Comparison of ENCODE assay signal across 8 cellular contexts in the genomic region with DNA sequence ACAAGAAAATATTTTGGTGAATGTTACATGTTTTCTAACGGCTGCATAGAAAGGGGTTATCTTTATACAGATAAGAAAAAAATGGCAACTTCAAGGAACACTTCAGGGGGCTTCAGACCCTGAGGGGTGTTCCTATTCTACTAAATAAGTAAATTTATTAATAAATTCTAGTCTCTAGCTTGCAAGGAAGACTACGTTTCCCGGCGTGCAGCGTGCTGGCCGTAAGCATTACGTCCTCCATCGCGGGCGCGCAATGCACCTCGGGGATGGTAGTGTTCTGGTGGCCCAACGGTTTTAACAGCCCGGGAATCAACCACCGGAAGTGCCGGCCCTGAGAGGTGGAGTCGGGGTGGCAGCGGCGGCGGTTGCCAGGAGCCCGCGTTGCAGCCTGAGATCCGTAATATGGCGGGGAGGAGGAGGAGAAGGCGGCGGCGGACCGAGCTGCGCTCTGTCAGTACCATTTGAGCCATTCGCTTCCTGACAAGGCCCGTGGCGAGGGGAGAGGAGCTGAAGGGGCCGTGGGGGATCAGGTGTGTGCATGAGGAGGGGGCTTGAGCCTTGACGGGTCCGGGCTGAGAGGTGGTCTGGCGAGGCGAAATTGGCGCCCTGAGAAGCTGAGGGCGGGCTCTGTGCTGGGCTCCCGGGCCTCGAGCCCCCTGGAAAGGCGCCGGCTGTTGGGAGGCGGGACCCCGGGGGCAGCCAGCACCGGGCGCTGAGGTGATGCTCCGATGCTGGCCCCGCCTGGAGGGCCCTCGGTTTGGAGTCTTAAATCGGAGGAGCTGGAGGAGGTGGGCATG. TPM values are rescaled to one million over a fixed set of nuclear protein-coding genes. Genes with fewer than 3 reads are reported as not detected.
A peak's percentile ranks its signal among the peaks of the same experiment; 100 is the strongest.
DNase-seq lines count a peak whose midpoint lies in the region; ATAC-seq and TF ChIP-seq lines count a peak whose summit lies in the region.

Gene CCP110 (plus strand): TSS at position 384 of the 797 bp plus-strand sequence. CDS start 3,940 bp downstream, outside the sequence.

- H3K36me3 ChIP-seq in BJ (ENCODE audit: control insufficient read depth, insufficient read depth, low read length) = peaks cover 4% of the 10 kb centered on the region

- TF ChIP-seq CTCF in BJ (IDR thresholded peaks at IDR 0.05; ENCODE audit: insufficient read depth, low read depth, low read length) (no peak), coronary artery (IDR thresholded peaks at IDR 0.05) (no peak)

- ATAC-seq in GM19328 (IDR thresholded peaks at IDR 0.05; ENCODE audit: unreplicated experiment) = peak; percentile 66
- ATAC-seq in HG03469 (IDR thresholded peaks at IDR 0.05; ENCODE audit: unreplicated experiment) = peak; percentile 56

- POLR2A ChIA-PET in BJ (lab: Charles Lee) = interaction anchor here (0.5 kb wide), 2 partner anchors 32 to 402 kb away, joined by 3 to 13 read pairs; partner anchors contain the start of gene VPS35L

- peak within 1 kb of the TSS; percentile 94 for H3K27ac Mint-ChIP-seq in activated CD4-positive, alpha-beta T cell treated with anti-CD3 and anti-CD28 coated beads, Interleukin-2, amount 10 ng/mL, durations not matched to agents 24 days and 14 days

- H3K27me3 ChIP-seq in BJ (ENCODE audit: control insufficient read depth, insufficient read depth, low read length) = no peaks in the 10 kb centered on the region
- no peaks in the 10 kb centered on the region for H3K27me3 ChIP-seq in layer of hippocampus (ENCODE audit: control insufficient read depth, insufficient read depth, low read length)

- DNase-seq in BJ (ENCODE audit: low read depth) = peak; percentile 77
- DNase-seq in NCI-H526 treated with DMSO at 0.1 percent for 48 hours (lab: John Stamatoyannopoulos, UW) = peak; percentile 95
- DNase-seq in activated CD4-positive, alpha-beta T cell treated with anti-CD3 and anti-CD28 coated beads, Interleukin-2, amount 10 ng/mL, durations not matched to agents 24 days and 14 days = peak; percentile 98
- peak; percentile 97 for DNase-seq in coronary artery (ENCODE audit: low spot score)
- peak; percentile 86 to 94 (median 92) for DNase-seq in stimulated activated CD4-positive, alpha-beta T cell treated with anti-CD3 and anti-CD28 coated beads, Interleukin-1b, Interleukin-23, amount 100 ng/mL, for 24 hours (ENCODE audit: low read depth in 4 of 4, low spot score in 1 of 4)

- peak within 1 kb of the TSS; percentile 98 for H3K4me3 Mint-ChIP-seq in activated CD4-positive, alpha-beta T cell treated with anti-CD3 and anti-CD28 coated beads, Interleukin-2, amount 10 ng/mL, durations not matched to agents 24 days and 14 days

- no peaks in the 10 kb centered on the region for H3K9me3 Mint-ChIP-seq in activated CD4-positive, alpha-beta T cell treated with anti-CD3 and anti-CD28 coated beads, Interleukin-2, amount 10 ng/mL, durations not matched to agents 24 days and 14 days

- H3K4me3 ChIP-seq in BJ (ENCODE audit: low read depth, low read length) = peak within 1 kb of the TSS; percentile 90
- H3K4me3 ChIP-seq in coronary artery = peak within 1 kb of the TSS; percentile 97

- H3K27ac ChIP-seq in coronary artery (peak within 1 kb of the TSS; percentile 47 to 75), layer of hippocampus (ENCODE audit: low read depth, low read length) (peak within 1 kb of the TSS; percentile 89)

- CTCF ChIA-PET in BJ (lab: Yijun Ruan, JAX) = interaction anchor here (1.3 to 1.6 kb wide), 3 partner anchors 16 to 363 kb away, joined by 4 read pairs; no protein-coding TSS in a partner anchor

- peaks cover 17% of the 10 kb centered on the region for H3K36me3 Mint-ChIP-seq in activated CD4-positive, alpha-beta T cell treated with anti-CD3 and anti-CD28 coated beads, Interleukin-2, amount 10 ng/mL, durations not matched to agents 24 days and 14 days (ENCODE audit: low read depth)

- H3K27me3 Mint-ChIP-seq in activated CD4-positive, alpha-beta T cell treated with anti-CD3 and anti-CD28 coated beads, Interleukin-2, amount 10 ng/mL, durations not matched to agents 24 days and 14 days = no peaks in the 10 kb centered on the region

- peaks cover 38% of the 10 kb centered on the region for H3K4me1 Mint-ChIP-seq in activated CD4-positive, alpha-beta T cell treated with anti-CD3 and anti-CD28 coated beads, Interleukin-2, amount 10 ng/mL, durations not matched to agents 24 days and 14 days

- intact Hi-C loops in activated CD4-positive, alpha-beta T cell treated with anti-CD3 and anti-CD28 coated beads, Interleukin-2, amount 10 ng/mL, durations not matched to agents 24 days and 14 days (cut with micrococcal nuclease) = loop anchor here (1.0 to 5.0 kb wide), 5 partner anchors 32 to 721 kb away; partner anchors contain the start of genes ARL6IP1, COQ7, SMG1 and VPS35L

RNA-seq across cellular contexts. Expression of gene CCP110, which starts in this region (rescaled TPM):
- 2.6 and 5.6 TPM in 2 replicates for polyA plus RNA-seq in BJ (2011; rRNA removed)
- polyA minus RNA-seq in BJ (2011; rRNA and poly(A)+ RNA removed) = 1.7 and 2.7 TPM in 2 replicates
- total RNA-seq in activated CD4-positive, alpha-beta T cell treated with anti-CD3 and anti-CD28 coated beads, Interleukin-2, amount 10 ng/mL, durations not matched to agents 24 days and 14 days = 25.4 and 31.7 TPM in 2 replicates

Comparison
In these comparisons a context has a peak if more than half of its experiments do, and no peak if none do; other contexts are left out.
1. Peak in every context shown above with its lines: DNase-seq, ATAC-seq, H3K4me3 ChIP-seq and H3K27ac ChIP-seq.